Comparison of ENCODE assay signal across 8 cellular contexts in the genomic region with DNA sequence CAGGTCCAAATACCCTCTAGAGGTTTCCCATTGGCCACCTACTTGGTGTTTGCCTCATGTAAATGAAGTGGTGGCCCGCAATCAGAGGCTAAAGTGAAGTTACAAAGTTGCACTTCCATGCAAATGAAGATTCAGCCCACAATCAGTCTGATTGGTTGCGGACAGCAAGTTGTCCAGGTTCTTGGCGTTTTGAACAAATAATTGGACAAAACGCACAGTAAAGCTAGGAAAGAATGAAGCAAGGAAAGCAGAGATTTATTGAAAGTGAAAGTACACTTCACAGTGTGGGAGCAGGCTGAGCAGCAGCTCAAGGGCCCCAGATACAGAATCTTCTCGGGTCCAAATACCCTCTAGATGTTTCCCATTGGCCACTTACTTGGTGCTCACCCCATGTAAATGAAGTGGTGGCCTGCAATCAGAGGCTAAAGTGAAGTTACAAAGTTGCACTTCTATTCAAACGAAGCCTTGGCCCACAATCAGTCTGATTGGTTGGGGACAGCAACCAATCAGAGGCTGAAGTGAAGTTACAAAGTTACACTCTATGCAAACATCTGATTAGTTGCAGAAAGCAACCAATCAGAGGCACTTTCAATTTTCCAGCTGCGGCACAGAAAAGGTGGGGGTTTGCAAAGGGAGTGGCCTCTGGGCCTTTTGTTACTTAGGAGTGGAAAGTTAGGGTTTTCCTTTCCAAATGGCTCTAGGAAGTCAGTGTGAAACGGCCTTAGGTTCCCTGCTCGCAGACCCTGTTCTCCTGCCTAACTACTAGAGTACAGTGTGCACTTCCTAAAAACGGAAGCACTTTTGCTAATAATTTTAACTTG. TPM values are rescaled to one million over a fixed set of nuclear protein-coding genes. Genes with fewer than 3 reads are reported as not detected.
DNase-seq lines count a peak whose midpoint lies in the region; ATAC-seq and TF ChIP-seq lines count a peak whose summit lies in the region.

No MANE protein-coding gene starts in this region.

- H3K18ac ChIP-seq in H9 (ENCODE audit: insufficient read length, low read depth, low read length): no peak overlapping the region

- DNase-seq in EL: peak; percentile 67
- peak; percentile 49 for DNase-seq in H9
- peak; percentile 42 for DNase-seq in NCI-H1048 (lab: John Stamatoyannopoulos, UW)
- DNase-seq in activated CD8-positive, alpha-beta memory T cell treated with anti-CD3 and anti-CD28 coated beads, Interleukin-2, amount 50 U/mL, for 4 hours: peak; percentile 51
- peak; percentile 17 for DNase-seq in fibroblast of pulmonary artery (ENCODE audit: low read depth)
- peak; percentile 51 to 65 for DNase-seq in psoas muscle
- DNase-seq in GM20000 (ENCODE audit: low spot score): no peak

- H2BK20ac ChIP-seq in H9 (ENCODE audit: low read depth, low read length, poor library complexity, severe bottlenecking): no peak overlapping the region

- H2AK5ac ChIP-seq in H9 (ENCODE audit: insufficient read length, low read length): no peak overlapping the region

- peaks cover 32 to 38% of the 10 kb centered on the region in 2 experiments for H3K4me1 Mint-ChIP-seq in H9

- H3K4me2 ChIP-seq in H9 (ENCODE audit: insufficient read depth, insufficient read length, low read length): no peak overlapping the region

- H3K4me3 Mint-ChIP-seq in H9: no peak overlapping the region

- H3K56ac ChIP-seq in H9 (ENCODE audit: insufficient read length, low read depth, low read length): no peak overlapping the region

- peaks cover 9% of the 10 kb centered on the region for H3K23me2 ChIP-seq in H9 (ENCODE audit: insufficient read length, low read depth, low read length, poor library complexity, severe bottlenecking)

- H3K9me3 ChIP-seq in H9 (ENCODE audit: control insufficient read depth, low read depth, low read length): no peaks in the 10 kb centered on the region
- no peaks in the 10 kb centered on the region for H3K9me3 ChIP-seq in psoas muscle

- H3K14ac ChIP-seq in H9 (ENCODE audit: insufficient read depth, low read length): no peak overlapping the region

- H3K27me3 ChIP-seq in H9 (ENCODE audit: insufficient read depth, low read length) (no peaks in the 10 kb centered on the region), psoas muscle (ENCODE audit: insufficient read depth in 3 of 3, low read length in 2 of 3) (no peaks in the 10 kb centered on the region)

- H3K4me1 ChIP-seq in H9 (ENCODE audit: insufficient read depth, low read length): no peaks in the 10 kb centered on the region
- H3K4me1 ChIP-seq in psoas muscle: peaks cover 32% of the 10 kb centered on the region

- H4K5ac ChIP-seq in H9 (ENCODE audit: insufficient read length, low read depth, low read length): no peak overlapping the region

- intact Hi-C loops in psoas muscle (cut with DNase I): loop anchor here in 1 of 2 donors (5.0 to 10.0 kb wide), 2 partner anchors 111 to 302 kb away; a partner anchor contains a TSS

- H3K9ac ChIP-seq in H9 (ENCODE audit: extremely low read depth, insufficient read length, low read length): no peak overlapping the region

- no peak overlapping the region for H3T11ph ChIP-seq in H9 (ENCODE audit: low read length)

- peaks cover 5 to 37% (median 12%) of the 10 kb centered on the region in 3 experiments for H3K36me3 Mint-ChIP-seq in H9 (ENCODE audit: insufficient read depth in 1 of 3, low read depth in 3 of 3)

- peaks cover 3% of the 10 kb centered on the region for H3K27me3 Mint-ChIP-seq in H9 (ENCODE audit: low read depth)

- H3K23ac ChIP-seq in H9 (ENCODE audit: insufficient read length, low read depth, low read length): no peak overlapping the region

- H3K4me3 ChIP-seq in fibroblast of pulmonary artery (replicated peaks; ENCODE audit: low read depth, low read length): no peak overlapping the region
- peak overlapping the region; percentile 71 for H3K4me3 ChIP-seq in psoas muscle

- H3K36me3 ChIP-seq in psoas muscle (ENCODE audit: insufficient read depth in 1 of 2, low read depth in 1 of 2): no peaks in the 10 kb centered on the region

- TF ChIP-seq CTCF in H9 (conservative IDR thresholded peaks at IDR 0.05) (no peak), fibroblast of pulmonary artery (IDR thresholded peaks at IDR 0.05; ENCODE audit: low read length, missing control alignments) (no peak), psoas muscle (IDR thresholded peaks at IDR 0.05) (no peak), GM20000 (IDR thresholded peaks at IDR 0.05; ENCODE audit: extremely low read depth, missing control alignments) (no peak)

- no peak overlapping the region for H2BK15ac ChIP-seq in H9 (ENCODE audit: low read depth, low read length)

- WGBS in H9 (ENCODE audit: extremely low coverage, insufficient read length, low lambda C conversion rate): no CpG with 5 or more reads among the region's 10 CpGs
- WGBS in psoas muscle, 3 donors: 31 to 50% (median 35%) methylated on average over 10 of the region's 10 CpGs

- H2BK12ac ChIP-seq in H9 (ENCODE audit: insufficient read length, low read depth, low read length): no peak overlapping the region

- H3K27ac ChIP-seq in H9 (ENCODE audit: insufficient read length, low read depth, low read length) (no peak overlapping the region), psoas muscle (peak overlapping the region; percentile 91)

- no peaks in the 10 kb centered on the region for H4K20me1 ChIP-seq in H9 (ENCODE audit: control insufficient read depth, insufficient read depth, insufficient read length)

- H2BK120ac ChIP-seq in H9 (ENCODE audit: low read depth, low read length, poor library complexity, severe bottlenecking): no peak overlapping the region

- H4K91ac ChIP-seq in H9 (ENCODE audit: insufficient read length, low read depth, low read length): no peak overlapping the region

- no peak overlapping the region for H2AFZ ChIP-seq in H9 (ENCODE audit: low read length)

- H3K79me2 ChIP-seq in H9 (ENCODE audit: insufficient read depth, low read length): no peaks in the 10 kb centered on the region

- H3K4ac ChIP-seq in H9 (ENCODE audit: low read depth, low read length): no peak overlapping the region

- H3K27ac Mint-ChIP-seq in H9: peak overlapping the region in 1 of 3 experiments; percentile 87; a peak in 2 of 7 replicates

- ATAC-seq in psoas muscle (peak; percentile 15 to 53 (median 32)), HG02970 (IDR thresholded peaks at IDR 0.05; ENCODE audit: low FRiP score, unreplicated experiment) (no peak)

- H4K8ac ChIP-seq in H9 (replicated peaks; ENCODE audit: insufficient read length, low read depth, low read length): no peak overlapping the region

- H3K79me1 ChIP-seq in H9 (ENCODE audit: insufficient read depth, low read depth, low read length, poor library complexity, severe bottlenecking): no peaks in the 10 kb centered on the region

- H3K9me3 Mint-ChIP-seq in H9: peaks cover 27 to 28% of the 10 kb centered on the region in 2 experiments; a peak in 4 of 5 replicates

- no peak overlapping the region for H2BK5ac ChIP-seq in H9 (ENCODE audit: insufficient read length, low read length)

RNA-seq across cellular contexts. Expression of a gene that starts 4.7 kb away (rescaled TPM):
- total RNA-seq in H9 (2021) (85.7 and 86.1 TPM in 2 replicates), psoas muscle (10 to 100 TPM; 30.6 to 45.2 (median 42.7) TPM)
- polyA plus RNA-seq in psoas muscle: 10 to 100 TPM; 28.5 to 58.6 (median 33.3) TPM
